Comparison of ENCODE assay signal across 25 cellular contexts in genomic region chr1:94677714-94678113, GRCh38.
A peak's percentile ranks its signal among the peaks of the same experiment; 100 is the strongest.
DNase-seq lines count a peak whose midpoint lies in the region; ATAC-seq and TF ChIP-seq lines count a peak whose summit lies in the region.
"Had no signal": no experiment of that assay in that cellular context is flagged by ENCODE, and none has a peak within 500 bp of the region (broad histone marks: within the 10 kb centered on the region; RNA-seq: fewer than 3 reads in every experiment).

No MANE protein-coding gene starts in this region.

- no peaks in the 10 kb centered on the region for H3K9me3 ChIP-seq in Karpas-422 (ENCODE audit: low read length)
- H3K9me3 ChIP-seq in vagina: no peaks in the 10 kb centered on the region
- no peaks in the 10 kb centered on the region for H3K9me3 ChIP-seq in body of pancreas
- H3K9me3 ChIP-seq: BLaER1, HAP-1 had no signal

- DNase-seq in Karpas-422: peak; percentile 51
- no peak for DNase-seq in WTC11 (ENCODE audit: low spot score)
- DNase-seq in progenitor cell of endocrine pancreas (ENCODE audit: low spot score, unreplicated experiment): no peak
- no peak for DNase-seq in vagina (ENCODE audit: extremely low spot score in 2 of 2)
- no peak for DNase-seq in body of pancreas
- DNase-seq: ACHN; CD4-positive, alpha-beta T cell; COR-L47; DMS79; GM23248; NCI-H1105; NCI-H146; NCI-H2029 treated with DMSO at 0.1 percent for 48 hours; NCI-H2171; NCI-H526; PC-3; RPMI8226; SHP77 treated with DMSO at 0.1 percent for 48 hours; SW 1271 had no signal

- H3K36me3 ChIP-seq in Karpas-422 (ENCODE audit: insufficient read depth, low read length) (no peaks in the 10 kb centered on the region), vagina (no peaks in the 10 kb centered on the region), body of pancreas (replicated peaks in 1 of 2; ENCODE audit: insufficient read depth in 1 of 2, low read depth in 2 of 2) (no peaks in the 10 kb centered on the region)
- H3K36me3 ChIP-seq: BLaER1, HAP-1 had no signal

- H3K9me3 Mint-ChIP-seq in WTC11 (peaks cover 8% of the 10 kb centered on the region), progenitor cell of endocrine pancreas (ENCODE audit: low read depth) (peaks cover 10% of the 10 kb centered on the region)
- H3K9me3 Mint-ChIP-seq: CD4-positive, alpha-beta T cell; IgD-negative memory B cell had no signal

- no peak overlapping the region for H3K4me3 ChIP-seq in Karpas-422 (ENCODE audit: low read length)
- H3K4me3 ChIP-seq in vagina: no peak overlapping the region
- no peak overlapping the region for H3K4me3 ChIP-seq in body of pancreas
- H3K4me3 ChIP-seq: BLaER1, GM23248, HAP-1, SK-N-MC had no signal

- H3K4me1 Mint-ChIP-seq in WTC11 (peaks cover 20% of the 10 kb centered on the region), progenitor cell of endocrine pancreas (ENCODE audit: low read depth) (peaks cover 32% of the 10 kb centered on the region)
- H3K4me1 Mint-ChIP-seq: IgD-negative memory B cell had no signal

- H3K27ac ChIP-seq in Karpas-422 (ENCODE audit: low read length) (no peak overlapping the region), vagina (peak overlapping the region; percentile 16), body of pancreas (no peak overlapping the region)
- H3K27ac ChIP-seq: BLaER1, GM23248, SK-N-MC had no signal

- H4K20me1 ChIP-seq in Karpas-422 (ENCODE audit: insufficient read depth, low read depth, low read length): no peaks in the 10 kb centered on the region
- H4K20me1 ChIP-seq: BLaER1 had no signal

- no peak overlapping the region for H3K27ac Mint-ChIP-seq in WTC11
- peak overlapping the region; percentile 73 for H3K27ac Mint-ChIP-seq in progenitor cell of endocrine pancreas
- H3K27ac Mint-ChIP-seq: CD4-positive, alpha-beta T cell; IgD-negative memory B cell had no signal

- H2AFZ ChIP-seq in Karpas-422 (ENCODE audit: low read length): no peak overlapping the region
- H2AFZ ChIP-seq: GM23248 had no signal

- CTCF ChIA-PET in WTC11 (lab: Charles Lee): interaction anchor here (0.7 kb wide), 1 partner anchor 8 kb away, joined by 3 read pairs; no protein-coding TSS in a partner anchor

- H3K36me3 Mint-ChIP-seq in WTC11 (peaks cover 6% of the 10 kb centered on the region), progenitor cell of endocrine pancreas (ENCODE audit: insufficient read depth) (peaks cover 26% of the 10 kb centered on the region)
- H3K36me3 Mint-ChIP-seq: IgD-negative memory B cell had no signal

- no peak overlapping the region for H3K4me2 ChIP-seq in Karpas-422 (ENCODE audit: low read depth, low read length, poor library complexity, severe bottlenecking)
- H3K4me2 ChIP-seq: BLaER1 had no signal

- no peak overlapping the region for H3K9ac ChIP-seq in Karpas-422 (ENCODE audit: low read length)
- H3K9ac ChIP-seq: BLaER1, GM23248 had no signal

- peak; percentile 60 for ATAC-seq in WTC11
- no peak for ATAC-seq in GM19351 (IDR thresholded peaks at IDR 0.05; ENCODE audit: unreplicated experiment)
- ATAC-seq in body of pancreas: no peak
- ATAC-seq in HG03571 (IDR thresholded peaks at IDR 0.05; ENCODE audit: unreplicated experiment): no peak
- ATAC-seq: PC-3 had no signal

- POLR2A ChIA-PET in WTC11 (lab: Charles Lee): no interaction called here

- TF ChIP-seq CTCF in WTC11 (IDR thresholded peaks at IDR 0.05) (no peak), progenitor cell of endocrine pancreas (IDR thresholded peaks at IDR 0.05; ENCODE audit: unreplicated experiment) (no peak), vagina (IDR thresholded peaks at IDR 0.05) (no peak), body of pancreas (IDR thresholded peaks at IDR 0.05) (no peak)

- H3K27me3 ChIP-seq in Karpas-422 (ENCODE audit: low read length): no peaks in the 10 kb centered on the region
- no peaks in the 10 kb centered on the region for H3K27me3 ChIP-seq in vagina
- no peaks in the 10 kb centered on the region for H3K27me3 ChIP-seq in body of pancreas
- H3K27me3 ChIP-seq: BLaER1 had no signal

- intact Hi-C loops in vagina (cut with DNase I) (no loop called here), body of pancreas (cut with DNase I) (no loop called here)

- TF ChIP-seq POLR2A in vagina (IDR thresholded peaks at IDR 0.05) (no peak), body of pancreas (IDR thresholded peaks at IDR 0.05) (no peak)

- H3K27me3 Mint-ChIP-seq in WTC11 (ENCODE audit: low read depth) (no peaks in the 10 kb centered on the region), progenitor cell of endocrine pancreas (no peaks in the 10 kb centered on the region)

- WGBS in body of pancreas, 2 donors: 76 to 79% methylated on average over 7 of the region's 7 CpGs

- no peak overlapping the region for H3K4me3 Mint-ChIP-seq in WTC11
- H3K4me3 Mint-ChIP-seq in progenitor cell of endocrine pancreas (ENCODE audit: low read depth): peak overlapping the region; percentile 19
- H3K4me3 Mint-ChIP-seq: CD4-positive, alpha-beta T cell; IgD-negative memory B cell had no signal

- H3K4me1 ChIP-seq in Karpas-422 (ENCODE audit: low read length) (no peaks in the 10 kb centered on the region), vagina (no peaks in the 10 kb centered on the region), body of pancreas (peaks cover 15% of the 10 kb centered on the region)
- H3K4me1 ChIP-seq: BLaER1, HAP-1 had no signal

- H3K79me2 ChIP-seq in Karpas-422 (ENCODE audit: low read length): no peaks in the 10 kb centered on the region

- no peaks in the 10 kb centered on the region for H3K9me2 ChIP-seq in Karpas-422 (replicated peaks; ENCODE audit: insufficient read depth, low read length)

TF ChIP-seq in WTC11, 78 proteins besides CTCF, POLR2A, EP300 and RAD21:
- TF ChIP-seq ZNF396 (CRISPR knock-in tag; IDR thresholded peaks at IDR 0.05; ENCODE audit: borderline replicate concordance): no peak
- peak; percentile 42; the same call in 1 of the 2 replicates for TF ChIP-seq NFYB (CRISPR knock-in tag; conservative IDR thresholded peaks at IDR 0.05; ENCODE audit: low read depth)
- peak; percentile 76 for TF ChIP-seq USF2 (CRISPR knock-in tag; IDR thresholded peaks at IDR 0.05)
